In the genomic region with DNA sequence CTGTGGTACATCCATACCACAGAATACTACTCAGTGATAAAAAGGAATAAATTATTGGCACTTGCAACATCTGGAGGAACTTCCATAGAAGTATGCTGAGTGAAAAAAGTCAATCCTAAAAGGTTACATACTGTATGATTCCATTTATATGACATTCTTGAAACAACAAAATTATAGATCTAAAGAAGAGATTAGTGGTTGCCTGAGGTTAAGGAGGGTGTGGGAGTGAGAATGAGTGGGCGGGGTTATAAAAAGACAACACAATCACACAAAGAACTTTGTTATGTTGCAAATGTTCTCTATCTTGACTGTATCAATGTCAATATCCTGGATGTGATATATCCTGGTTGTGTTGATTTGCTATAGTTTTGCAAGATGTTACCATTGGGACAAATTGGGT, we compare ENCODE assay signal across 26 cellular contexts.
"Had no signal": no experiment of that assay in that cellular context is flagged by ENCODE, and none has a peak within 500 bp of the region (broad histone marks: within the 10 kb centered on the region; RNA-seq: fewer than 3 reads in every experiment).

No MANE protein-coding gene starts in this region.

- DNase-seq: activated CD4-positive, alpha-beta T cell treated with anti-CD3 and anti-CD28 coated beads for 1 hour; activated CD8-positive, alpha-beta memory T cell treated with anti-CD3 and anti-CD28 coated beads, Interleukin-2, amount 50 U/mL, for 48 hours; activated effector memory CD4-positive, alpha-beta T cell treated with anti-CD3 and anti-CD28 coated beads, Interleukin-2, amount 50 U/mL, for 16 hours; activated naive CD4-positive, alpha-beta T cell treated with anti-CD3 and anti-CD28 coated beads, Interleukin-2, amount 50 U/mL, for 16 hours; activated T-cell treated with anti-CD3 and anti-CD28 coated beads, Interleukin-2, amount 50 U/mL, for 4 hours; adrenal gland; aorta; body of pancreas; cerebellar nuclear complex; colonic mucosa; effector CD8-positive, alpha-beta T cell; gastrocnemius medialis; glutamatergic neuron; islet precursor cell; left cardiac atrium; left ventricle myocardium superior; posterior cingulate gyrus; right cardiac atrium; stimulated activated CD4-positive, alpha-beta T cell treated with anti-CD3 and anti-CD28 coated beads, Interleukin-15, amount 100 ng/mL, for 24 hours; stimulated activated CD4-positive, alpha-beta T cell treated with anti-CD3 and anti-CD28 coated beads, Interleukin-2, amount 100 ng/mL, for 24 hours; stimulated activated naive CD8-positive, alpha-beta T cell treated with anti-CD3 and anti-CD28 coated beads, Interleukin-15, Interleukin-2, amounts not matched to agents 100 U/mL and 50 U/mL, for 24 hours; T1000; testis; transverse colon had no signal

- H3K4me3 Mint-ChIP-seq: activated T-cell treated with anti-CD3 and anti-CD28 coated beads, Interleukin-2, amount 50 U/mL, for 4 hours; nephron; WTC11 had no signal

- ATAC-seq: body of pancreas; left ventricle myocardium superior; right cardiac atrium; stimulated activated naive CD8-positive, alpha-beta T cell treated with anti-CD3 and anti-CD28 coated beads, Interleukin-15, Interleukin-2, amounts not matched to agents 100 U/mL and 50 U/mL, for 24 hours; WTC11 had no signal

- H3K27ac Mint-ChIP-seq: nephron, WTC11 had no signal

- H3K9me3 Mint-ChIP-seq: activated T-cell treated with anti-CD3 and anti-CD28 coated beads, Interleukin-2, amount 50 U/mL, for 4 hours; nephron had no signal

- H3K36me3 Mint-ChIP-seq: WTC11 had no signal

- H3K4me1 Mint-ChIP-seq: nephron, WTC11 had no signal
